8 cellular contexts compared by ENCODE assay signal in genomic region chr11:68040121-68040956, GRCh38. TPM values are rescaled to one million over a fixed set of nuclear protein-coding genes. Genes with fewer than 3 reads are reported as not detected.
DNase-seq lines count a peak whose midpoint lies in the region; ATAC-seq and TF ChIP-seq lines count a peak whose summit lies in the region.

No MANE protein-coding gene starts in this region.

- peak overlapping the region; percentile 89 for H3K27ac Mint-ChIP-seq in activated T-helper 2 cell treated with anti-CD3 and anti-CD28 coated beads, Interferon-gamma antibody, Interleukin-2, Interleukin-4, amounts not matched to agents 10 μg/mL and 5 μg/mL and 100 μg/mL, durations not matched to agents 14 hours and 24 hours and 36 hours

- peak overlapping the region; percentile 93 for H3K4me3 Mint-ChIP-seq in activated T-helper 2 cell treated with anti-CD3 and anti-CD28 coated beads, Interferon-gamma antibody, Interleukin-2, Interleukin-4, amounts not matched to agents 10 μg/mL and 5 μg/mL and 100 μg/mL, durations not matched to agents 14 hours and 24 hours and 36 hours (ENCODE audit: low read depth)

- H3K36me3 Mint-ChIP-seq in activated T-helper 2 cell treated with anti-CD3 and anti-CD28 coated beads, Interferon-gamma antibody, Interleukin-2, Interleukin-4, amounts not matched to agents 10 μg/mL and 5 μg/mL and 100 μg/mL, durations not matched to agents 14 hours and 24 hours and 36 hours (ENCODE audit: low read depth) = peaks cover 18% of the 10 kb centered on the region

- ATAC-seq in HG02610 (IDR thresholded peaks at IDR 0.05; ENCODE audit: unreplicated experiment) = peak; percentile 42
- no peak for ATAC-seq in foreskin keratinocyte
- no peak for ATAC-seq in GM21360 (IDR thresholded peaks at IDR 0.05; ENCODE audit: unreplicated experiment)

- DNase-seq in OCI-M1 (lab: John Stamatoyannopoulos, UW) = peak; percentile 98
- DNase-seq in activated T-helper 2 cell treated with anti-CD3 and anti-CD28 coated beads, Interferon-gamma antibody, Interleukin-2, Interleukin-4, amounts not matched to agents 10 μg/mL and 5 μg/mL and 100 μg/mL, durations not matched to agents 14 hours and 24 hours and 36 hours (ENCODE audit: low spot score) = peak; percentile 49
- peak in 1 of 2 donors; percentile 23 for DNase-seq in foreskin keratinocyte
- peak; percentile 61 to 73 (median 70) for DNase-seq in ovary
- no peak for DNase-seq in putamen (ENCODE audit: low spot score)

- WGBS in ovary, 3 donors = 10 to 13% (median 12%) methylated on average over 16 to 21 of the region's 21 CpGs

- H3K4me1 ChIP-seq in foreskin keratinocyte (peaks cover 6% of the 10 kb centered on the region), ovary (ENCODE audit: insufficient read depth) (peaks cover 14% of the 10 kb centered on the region)

- no peak for TF ChIP-seq CTCF in foreskin keratinocyte (conservative IDR thresholded peaks at IDR 0.05)
- TF ChIP-seq CTCF in ovary (IDR thresholded peaks at IDR 0.05) = no peak

- no peaks in the 10 kb centered on the region for H3K27me3 ChIP-seq in foreskin keratinocyte
- H3K27me3 ChIP-seq in ovary = no peaks in the 10 kb centered on the region

- no peak for TF ChIP-seq EP300 in ovary (IDR thresholded peaks at IDR 0.05)

- intact Hi-C loops in activated T-helper 2 cell treated with anti-CD3 and anti-CD28 coated beads, Interferon-gamma antibody, Interleukin-2, Interleukin-4, amounts not matched to agents 10 μg/mL and 5 μg/mL and 100 μg/mL, durations not matched to agents 14 hours and 24 hours and 36 hours (cut with micrococcal nuclease) = loop anchor here (1.0 kb wide), 1 partner anchor 10 kb away; the partner anchor contains the start of gene NDUFS8
- intact Hi-C loops in ovary (cut with DNase I) = loop anchor here in 3 of 4 donors (10.0 kb wide), 3 partner anchors 54 to 164 kb away; no protein-coding TSS in a partner anchor

- no peaks in the 10 kb centered on the region for H3K9me3 ChIP-seq in ovary

- H3K4me3 ChIP-seq in ovary = peak overlapping the region; percentile 72

- peak overlapping the region; percentile 62 for H3K27ac ChIP-seq in foreskin keratinocyte
- peak overlapping the region; percentile 70 to 84 for H3K27ac ChIP-seq in ovary

- no peaks in the 10 kb centered on the region for H3K27me3 Mint-ChIP-seq in activated T-helper 2 cell treated with anti-CD3 and anti-CD28 coated beads, Interferon-gamma antibody, Interleukin-2, Interleukin-4, amounts not matched to agents 10 μg/mL and 5 μg/mL and 100 μg/mL, durations not matched to agents 14 hours and 24 hours and 36 hours (ENCODE audit: low read depth)

- H3K4me1 Mint-ChIP-seq in activated T-helper 2 cell treated with anti-CD3 and anti-CD28 coated beads, Interferon-gamma antibody, Interleukin-2, Interleukin-4, amounts not matched to agents 10 μg/mL and 5 μg/mL and 100 μg/mL, durations not matched to agents 14 hours and 24 hours and 36 hours (ENCODE audit: low read depth) = peaks cover 11% of the 10 kb centered on the region

- peak; percentile 18 for TF ChIP-seq POLR2A in GM10847 (IDR thresholded peaks at IDR 0.05; ENCODE audit: extremely low read depth, insufficient read length)
- TF ChIP-seq POLR2A in ovary (IDR thresholded peaks at IDR 0.05) = peak; percentile 12

- no peaks in the 10 kb centered on the region for H3K9me3 Mint-ChIP-seq in activated T-helper 2 cell treated with anti-CD3 and anti-CD28 coated beads, Interferon-gamma antibody, Interleukin-2, Interleukin-4, amounts not matched to agents 10 μg/mL and 5 μg/mL and 100 μg/mL, durations not matched to agents 14 hours and 24 hours and 36 hours

- no peaks in the 10 kb centered on the region for H3K36me3 ChIP-seq in ovary

RNA-seq across cellular contexts. Expression of gene TCIRG1, which starts 1.5 kb away (rescaled TPM):
- 148 and 154 TPM in 2 replicates for total RNA-seq in activated T-helper 2 cell treated with anti-CD3 and anti-CD28 coated beads, Interferon-gamma antibody, Interleukin-2, Interleukin-4, amounts not matched to agents 10 μg/mL and 5 μg/mL and 100 μg/mL, durations not matched to agents 14 hours and 24 hours and 36 hours
- total RNA-seq in foreskin keratinocyte = 36.7 and 46.0 TPM in 2 replicates
- polyA plus RNA-seq in foreskin keratinocyte = 43.5 and 57.1 TPM in 2 replicates
- total RNA-seq in ovary = 100 to 1,000 TPM in 2 of 7 donors, 10 to 100 TPM in 5; 55.8 to 109 (median 78.6) TPM
- polyA plus RNA-seq in ovary = 10 to 100 TPM in 1 of 2 donors, 1 to 10 TPM in 1; 2.2 to 77.4 TPM

RNA-seq across cellular contexts. Expression of gene NDUFS8, which starts 9.9 kb away (rescaled TPM):
- 125 and 139 TPM in 2 replicates for total RNA-seq in activated T-helper 2 cell treated with anti-CD3 and anti-CD28 coated beads, Interferon-gamma antibody, Interleukin-2, Interleukin-4, amounts not matched to agents 10 μg/mL and 5 μg/mL and 100 μg/mL, durations not matched to agents 14 hours and 24 hours and 36 hours
- 149 and 157 TPM in 2 replicates for total RNA-seq in foreskin keratinocyte
- polyA plus RNA-seq in foreskin keratinocyte = 188 and 220 TPM in 2 replicates
- 100 to 1,000 TPM in 5 of 7 donors, 10 to 100 TPM in 2; 95.6 to 163 (median 107) TPM for total RNA-seq in ovary
- polyA plus RNA-seq in ovary = 10 to 100 TPM; 15.3 to 80.1 TPM

RNA-seq across cellular contexts. Expression of gene ALDH3B1, which starts 30.2 kb away (rescaled TPM):
- total RNA-seq in activated T-helper 2 cell treated with anti-CD3 and anti-CD28 coated beads, Interferon-gamma antibody, Interleukin-2, Interleukin-4, amounts not matched to agents 10 μg/mL and 5 μg/mL and 100 μg/mL, durations not matched to agents 14 hours and 24 hours and 36 hours = not detected in 2 replicates
- not detected in 2 replicates for total RNA-seq in foreskin keratinocyte
- 0.03 TPM in 1 of 2 replicates, not detected in the other for polyA plus RNA-seq in foreskin keratinocyte
- total RNA-seq in ovary = 10 to 100 TPM in 3 of 7 donors, 1 to 10 TPM in 4; 1.8 to 65.3 (median 8.9) TPM
- polyA plus RNA-seq in ovary = 1 to 10 TPM; 3.9 to 4.7 TPM

RNA-seq across cellular contexts. Expression of gene UNC93B1, which starts 36.4 kb away (rescaled TPM):
- total RNA-seq in activated T-helper 2 cell treated with anti-CD3 and anti-CD28 coated beads, Interferon-gamma antibody, Interleukin-2, Interleukin-4, amounts not matched to agents 10 μg/mL and 5 μg/mL and 100 μg/mL, durations not matched to agents 14 hours and 24 hours and 36 hours = 12.3 and 14.1 TPM in 2 replicates
- total RNA-seq in foreskin keratinocyte (14.8 and 16.3 TPM in 2 replicates), ovary (10 to 100 TPM in 6 of 7 donors, 1 to 10 TPM in 1; 9.0 to 39.6 (median 14.2) TPM)
- polyA plus RNA-seq in foreskin keratinocyte (14.8 and 15.3 TPM in 2 replicates), ovary (10 to 100 TPM in 1 of 2 donors, 1 to 10 TPM in 1; 9.6 to 11.1 TPM)
